In the genomic region with DNA sequence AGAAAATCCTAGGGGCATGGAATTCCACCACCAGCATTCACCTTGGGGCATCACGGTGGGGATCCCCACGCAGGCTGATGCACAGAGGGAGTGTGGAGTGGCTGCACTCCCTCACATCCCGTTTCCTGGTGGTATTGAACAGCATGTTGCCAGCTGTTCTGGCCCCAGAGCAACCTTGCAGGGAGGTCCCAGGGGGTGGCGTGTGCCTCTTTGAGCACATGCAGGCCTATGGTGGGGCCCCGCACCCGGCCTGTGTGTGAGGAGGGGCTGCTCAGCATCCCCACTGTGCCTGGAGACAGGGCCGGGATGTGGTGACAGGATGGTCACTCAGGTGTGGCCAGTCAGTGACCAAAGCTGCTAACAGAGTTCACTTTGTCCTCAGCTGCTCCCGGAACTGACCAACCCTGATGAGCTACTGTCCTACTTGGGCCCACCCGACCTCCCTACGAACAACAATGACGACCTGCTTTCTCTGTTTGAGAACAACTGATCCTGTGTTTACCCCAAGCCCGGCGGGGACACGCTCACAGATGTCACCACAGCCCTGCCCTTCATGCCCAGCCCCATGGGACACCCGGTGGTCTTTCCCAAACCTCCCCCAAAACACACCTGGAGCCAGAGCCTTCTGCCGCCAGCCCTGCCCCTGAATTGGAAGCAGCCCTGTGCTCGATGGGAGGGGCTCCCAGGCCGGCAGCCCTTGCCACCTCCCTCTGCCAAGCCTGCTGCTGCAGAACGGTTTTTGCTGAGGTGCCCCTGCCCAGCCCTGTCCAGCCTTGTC, we compare ENCODE assay signal across 1 cellular context.
TF ChIP-seq lines count a peak whose summit lies in the region.

No MANE protein-coding gene starts in this region.

TF ChIP-seq in WTC11, 78 proteins besides CTCF, POLR2A, EP300 and RAD21:
- TF ChIP-seq, protein P1, sequence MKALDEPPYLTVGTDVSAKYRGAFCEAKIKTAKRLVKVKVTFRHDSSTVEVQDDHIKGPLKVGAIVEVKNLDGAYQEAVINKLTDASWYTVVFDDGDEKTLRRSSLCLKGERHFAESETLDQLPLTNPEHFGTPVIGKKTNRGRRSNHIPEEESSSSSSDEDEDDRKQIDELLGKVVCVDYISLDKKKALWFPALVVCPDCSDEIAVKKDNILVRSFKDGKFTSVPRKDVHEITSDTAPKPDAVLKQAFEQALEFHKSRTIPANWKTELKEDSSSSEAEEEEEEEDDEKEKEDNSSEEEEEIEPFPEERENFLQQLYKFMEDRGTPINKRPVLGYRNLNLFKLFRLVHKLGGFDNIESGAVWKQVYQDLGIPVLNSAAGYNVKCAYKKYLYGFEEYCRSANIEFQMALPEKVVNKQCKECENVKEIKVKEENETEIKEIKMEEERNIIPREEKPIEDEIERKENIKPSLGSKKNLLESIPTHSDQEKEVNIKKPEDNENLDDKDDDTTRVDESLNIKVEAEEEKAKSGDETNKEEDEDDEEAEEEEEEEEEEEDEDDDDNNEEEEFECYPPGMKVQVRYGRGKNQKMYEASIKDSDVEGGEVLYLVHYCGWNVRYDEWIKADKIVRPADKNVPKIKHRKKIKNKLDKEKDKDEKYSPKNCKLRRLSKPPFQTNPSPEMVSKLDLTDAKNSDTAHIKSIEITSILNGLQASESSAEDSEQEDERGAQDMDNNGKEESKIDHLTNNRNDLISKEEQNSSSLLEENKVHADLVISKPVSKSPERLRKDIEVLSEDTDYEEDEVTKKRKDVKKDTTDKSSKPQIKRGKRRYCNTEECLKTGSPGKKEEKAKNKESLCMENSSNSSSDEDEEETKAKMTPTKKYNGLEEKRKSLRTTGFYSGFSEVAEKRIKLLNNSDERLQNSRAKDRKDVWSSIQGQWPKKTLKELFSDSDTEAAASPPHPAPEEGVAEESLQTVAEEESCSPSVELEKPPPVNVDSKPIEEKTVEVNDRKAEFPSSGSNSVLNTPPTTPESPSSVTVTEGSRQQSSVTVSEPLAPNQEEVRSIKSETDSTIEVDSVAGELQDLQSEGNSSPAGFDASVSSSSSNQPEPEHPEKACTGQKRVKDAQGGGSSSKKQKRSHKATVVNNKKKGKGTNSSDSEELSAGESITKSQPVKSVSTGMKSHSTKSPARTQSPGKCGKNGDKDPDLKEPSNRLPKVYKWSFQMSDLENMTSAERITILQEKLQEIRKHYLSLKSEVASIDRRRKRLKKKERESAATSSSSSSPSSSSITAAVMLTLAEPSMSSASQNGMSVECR (CRISPR knock-in tag; IDR thresholded peaks at IDR 0.05; ENCODE audit: borderline replicate concordance), result no peak
- TF ChIP-seq, protein P2, sequence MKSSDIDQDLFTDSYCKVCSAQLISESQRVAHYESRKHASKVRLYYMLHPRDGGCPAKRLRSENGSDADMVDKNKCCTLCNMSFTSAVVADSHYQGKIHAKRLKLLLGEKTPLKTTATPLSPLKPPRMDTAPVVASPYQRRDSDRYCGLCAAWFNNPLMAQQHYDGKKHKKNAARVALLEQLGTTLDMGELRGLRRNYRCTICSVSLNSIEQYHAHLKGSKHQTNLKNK (CRISPR knock-in tag; IDR thresholded peaks at IDR 0.05), result no peak
- no peak for TF ChIP-seq TCF7 (CRISPR knock-in tag; IDR thresholded peaks at IDR 0.05; ENCODE audit: low read depth)
- TF ChIP-seq, protein P3, sequence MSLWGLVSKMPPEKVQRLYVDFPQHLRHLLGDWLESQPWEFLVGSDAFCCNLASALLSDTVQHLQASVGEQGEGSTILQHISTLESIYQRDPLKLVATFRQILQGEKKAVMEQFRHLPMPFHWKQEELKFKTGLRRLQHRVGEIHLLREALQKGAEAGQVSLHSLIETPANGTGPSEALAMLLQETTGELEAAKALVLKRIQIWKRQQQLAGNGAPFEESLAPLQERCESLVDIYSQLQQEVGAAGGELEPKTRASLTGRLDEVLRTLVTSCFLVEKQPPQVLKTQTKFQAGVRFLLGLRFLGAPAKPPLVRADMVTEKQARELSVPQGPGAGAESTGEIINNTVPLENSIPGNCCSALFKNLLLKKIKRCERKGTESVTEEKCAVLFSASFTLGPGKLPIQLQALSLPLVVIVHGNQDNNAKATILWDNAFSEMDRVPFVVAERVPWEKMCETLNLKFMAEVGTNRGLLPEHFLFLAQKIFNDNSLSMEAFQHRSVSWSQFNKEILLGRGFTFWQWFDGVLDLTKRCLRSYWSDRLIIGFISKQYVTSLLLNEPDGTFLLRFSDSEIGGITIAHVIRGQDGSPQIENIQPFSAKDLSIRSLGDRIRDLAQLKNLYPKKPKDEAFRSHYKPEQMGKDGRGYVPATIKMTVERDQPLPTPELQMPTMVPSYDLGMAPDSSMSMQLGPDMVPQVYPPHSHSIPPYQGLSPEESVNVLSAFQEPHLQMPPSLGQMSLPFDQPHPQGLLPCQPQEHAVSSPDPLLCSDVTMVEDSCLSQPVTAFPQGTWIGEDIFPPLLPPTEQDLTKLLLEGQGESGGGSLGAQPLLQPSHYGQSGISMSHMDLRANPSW (CRISPR knock-in tag; conservative IDR thresholded peaks at IDR 0.05; ENCODE audit: low read depth), result no peak
- no peak for TF ChIP-seq OVOL2 (CRISPR knock-in tag; IDR thresholded peaks at IDR 0.05; ENCODE audit: borderline replicate concordance)
- no peak for TF ChIP-seq CREB1 (CRISPR knock-in tag; IDR thresholded peaks at IDR 0.05)
- TF ChIP-seq, protein P4, sequence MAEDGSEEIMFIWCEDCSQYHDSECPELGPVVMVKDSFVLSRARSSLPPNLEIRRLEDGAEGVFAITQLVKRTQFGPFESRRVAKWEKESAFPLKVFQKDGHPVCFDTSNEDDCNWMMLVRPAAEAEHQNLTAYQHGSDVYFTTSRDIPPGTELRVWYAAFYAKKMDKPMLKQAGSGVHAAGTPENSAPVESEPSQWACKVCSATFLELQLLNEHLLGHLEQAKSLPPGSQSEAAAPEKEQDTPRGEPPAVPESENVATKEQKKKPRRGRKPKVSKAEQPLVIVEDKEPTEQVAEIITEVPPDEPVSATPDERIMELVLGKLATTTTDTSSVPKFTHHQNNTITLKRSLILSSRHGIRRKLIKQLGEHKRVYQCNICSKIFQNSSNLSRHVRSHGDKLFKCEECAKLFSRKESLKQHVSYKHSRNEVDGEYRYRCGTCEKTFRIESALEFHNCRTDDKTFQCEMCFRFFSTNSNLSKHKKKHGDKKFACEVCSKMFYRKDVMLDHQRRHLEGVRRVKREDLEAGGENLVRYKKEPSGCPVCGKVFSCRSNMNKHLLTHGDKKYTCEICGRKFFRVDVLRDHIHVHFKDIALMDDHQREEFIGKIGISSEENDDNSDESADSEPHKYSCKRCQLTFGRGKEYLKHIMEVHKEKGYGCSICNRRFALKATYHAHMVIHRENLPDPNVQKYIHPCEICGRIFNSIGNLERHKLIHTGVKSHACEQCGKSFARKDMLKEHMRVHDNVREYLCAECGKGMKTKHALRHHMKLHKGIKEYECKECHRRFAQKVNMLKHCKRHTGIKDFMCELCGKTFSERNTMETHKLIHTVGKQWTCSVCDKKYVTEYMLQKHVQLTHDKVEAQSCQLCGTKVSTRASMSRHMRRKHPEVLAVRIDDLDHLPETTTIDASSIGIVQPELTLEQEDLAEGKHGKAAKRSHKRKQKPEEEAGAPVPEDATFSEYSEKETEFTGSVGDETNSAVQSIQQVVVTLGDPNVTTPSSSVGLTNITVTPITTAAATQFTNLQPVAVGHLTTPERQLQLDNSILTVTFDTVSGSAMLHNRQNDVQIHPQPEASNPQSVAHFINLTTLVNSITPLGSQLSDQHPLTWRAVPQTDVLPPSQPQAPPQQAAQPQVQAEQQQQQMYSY (CRISPR knock-in tag; IDR thresholded peaks at IDR 0.05), result no peak
- TF ChIP-seq FOXK1 (CRISPR knock-in tag; IDR thresholded peaks at IDR 0.05), result no peak
- TF ChIP-seq SOX15 (CRISPR knock-in tag; IDR thresholded peaks at IDR 0.05), result no peak
- TF ChIP-seq ZNF423 (CRISPR knock-in tag; IDR thresholded peaks at IDR 0.05), result no peak
- TF ChIP-seq MXD4 (CRISPR knock-in tag; IDR thresholded peaks at IDR 0.05; ENCODE audit: borderline replicate concordance), result no peak
- no peak for TF ChIP-seq GABPB1 (CRISPR knock-in tag; IDR thresholded peaks at IDR 0.05)
- no peak for TF ChIP-seq ETV6 (CRISPR knock-in tag; IDR thresholded peaks at IDR 0.05)
- no peak for TF ChIP-seq KAT7 (CRISPR knock-in tag; IDR thresholded peaks at IDR 0.05; ENCODE audit: borderline replicate concordance)
- TF ChIP-seq, protein P5, sequence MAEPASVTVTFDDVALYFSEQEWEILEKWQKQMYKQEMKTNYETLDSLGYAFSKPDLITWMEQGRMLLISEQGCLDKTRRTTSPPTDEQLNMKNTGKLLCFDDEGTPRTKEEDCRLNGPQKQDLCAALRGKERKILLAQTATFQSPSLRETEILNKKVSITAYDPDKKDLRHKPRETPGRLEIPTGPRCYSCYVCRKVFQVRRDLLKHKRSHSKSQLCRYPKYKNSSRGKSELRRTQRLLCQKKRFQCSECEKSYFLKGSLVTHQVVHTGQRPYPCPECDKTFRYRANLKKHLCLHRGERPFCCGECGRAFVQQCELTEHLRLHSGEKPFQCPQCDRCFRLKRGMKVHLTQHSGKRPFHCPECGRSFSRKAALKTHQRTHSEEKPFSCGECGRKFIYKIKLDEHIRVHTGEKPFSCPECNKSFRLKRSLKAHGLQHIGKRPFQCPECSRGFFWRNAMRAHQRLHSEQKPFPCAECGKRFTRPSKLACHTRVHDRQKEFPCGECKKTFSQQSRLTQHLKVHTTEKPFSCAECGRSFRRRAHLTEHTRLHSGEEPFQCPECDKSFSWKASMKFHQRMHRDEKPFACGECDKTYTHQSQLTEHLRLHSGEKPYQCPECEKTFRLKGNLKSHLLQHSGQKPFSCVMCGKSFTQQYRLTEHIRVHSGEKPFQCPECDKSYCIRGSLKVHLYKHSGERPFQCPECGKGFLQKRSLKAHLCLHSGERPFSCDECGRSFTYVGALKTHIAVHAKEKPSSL (CRISPR knock-in tag; conservative IDR thresholded peaks at IDR 0.05), result no peak
- TF ChIP-seq, protein P6, sequence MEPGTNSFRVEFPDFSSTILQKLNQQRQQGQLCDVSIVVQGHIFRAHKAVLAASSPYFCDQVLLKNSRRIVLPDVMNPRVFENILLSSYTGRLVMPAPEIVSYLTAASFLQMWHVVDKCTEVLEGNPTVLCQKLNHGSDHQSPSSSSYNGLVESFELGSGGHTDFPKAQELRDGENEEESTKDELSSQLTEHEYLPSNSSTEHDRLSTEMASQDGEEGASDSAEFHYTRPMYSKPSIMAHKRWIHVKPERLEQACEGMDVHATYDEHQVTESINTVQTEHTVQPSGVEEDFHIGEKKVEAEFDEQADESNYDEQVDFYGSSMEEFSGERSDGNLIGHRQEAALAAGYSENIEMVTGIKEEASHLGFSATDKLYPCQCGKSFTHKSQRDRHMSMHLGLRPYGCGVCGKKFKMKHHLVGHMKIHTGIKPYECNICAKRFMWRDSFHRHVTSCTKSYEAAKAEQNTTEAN (CRISPR knock-in tag; IDR thresholded peaks at IDR 0.05), result no peak
